In the genomic region with DNA sequence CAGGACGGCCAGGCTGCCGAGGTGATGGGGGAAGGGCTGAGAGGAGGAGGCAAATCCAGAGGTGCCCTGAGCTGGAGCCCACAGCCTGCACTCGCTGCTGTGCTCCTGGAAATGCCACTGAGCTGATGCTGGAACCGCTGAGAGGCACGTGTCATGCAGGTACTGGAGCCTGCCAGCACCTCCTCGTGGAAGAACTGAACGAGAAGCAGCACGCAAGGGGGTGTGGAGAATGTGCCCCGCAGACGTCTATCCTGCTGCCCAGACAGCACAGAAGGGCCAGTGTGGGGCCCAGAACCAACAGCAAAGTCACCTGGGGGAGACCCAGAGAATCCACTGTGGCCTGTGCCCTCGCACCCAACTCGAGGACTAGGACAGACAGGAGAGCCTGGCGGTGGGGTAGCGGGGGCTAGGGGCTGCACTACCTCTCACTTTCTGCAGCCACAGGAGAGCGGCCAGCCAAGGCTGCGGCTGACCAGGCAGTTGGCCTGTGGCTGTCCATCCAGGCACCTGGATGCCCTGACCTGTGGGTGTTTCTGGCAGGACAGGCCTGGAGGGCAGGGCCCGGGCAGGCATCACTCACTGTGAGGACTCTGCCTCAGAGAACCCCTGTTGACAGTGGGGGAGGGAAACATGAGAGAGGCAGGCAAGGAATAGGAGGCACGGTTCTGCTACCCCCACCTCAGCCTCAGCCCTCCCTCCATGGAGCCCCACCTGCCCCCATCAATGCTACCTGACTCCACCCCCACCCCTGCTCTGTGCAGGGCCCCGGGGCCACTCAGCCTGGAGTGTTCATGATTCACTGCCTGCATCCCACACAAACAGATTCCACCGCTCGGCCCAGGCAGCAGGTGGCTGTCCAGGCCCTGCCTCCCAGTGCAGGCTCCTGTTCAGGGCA, we compare ENCODE assay signal across 20 cellular contexts.
DNase-seq lines count a peak whose midpoint lies in the region; ATAC-seq, FAIRE-seq and TF ChIP-seq lines count a peak whose summit lies in the region.
"Had no signal": no experiment of that assay in that cellular context is flagged by ENCODE, and none has a peak within 500 bp of the region (broad histone marks: within the 10 kb centered on the region; RNA-seq: fewer than 3 reads in every experiment).

No MANE protein-coding gene starts in this region.

- no peaks in the 10 kb centered on the region for H3K4me1 Mint-ChIP-seq in activated naive CD8-positive, alpha-beta T cell treated with anti-CD3 and anti-CD28 coated beads, Interleukin-2, amount 50 U/mL, for 24 hours
- no peaks in the 10 kb centered on the region for H3K4me1 Mint-ChIP-seq in activated naive CD8-positive, alpha-beta T cell treated with anti-CD3 and anti-CD28 coated beads for 36 hours
- H3K4me1 Mint-ChIP-seq: activated naive CD4-positive, alpha-beta T cell treated with anti-CD3 and anti-CD28 coated beads, Interleukin-2, amount 50 U/mL, for 24 hours; T-cell had no signal

- H4K20me1 ChIP-seq in K562 (replicated peaks; ENCODE audit: control insufficient read depth, insufficient read depth, low read length) = peaks cover 4% of the 10 kb centered on the region

- no TSS peak for BruUV-seq in K562 (replicated peaks; lab: Mats Ljungman, UMichigan)

- POLR2A ChIA-PET in K562 (lab: Yijun Ruan, JAX) = no interaction called here

- no peaks in the 10 kb centered on the region for H3K36me3 ChIP-seq in K562 (ENCODE audit: control insufficient read depth, insufficient read depth, low read length)
- no peaks in the 10 kb centered on the region for H3K36me3 ChIP-seq in suprapubic skin
- H3K36me3 ChIP-seq: tibial artery had no signal

- H3K4me2 ChIP-seq in K562 (ENCODE audit: insufficient read depth, low read length) = no peak overlapping the region

- no peak overlapping the region for H2AFZ ChIP-seq in K562 (ENCODE audit: low read depth, low read length)

- in situ Hi-C loops in K562 (cut with MboI) = no loop called here

- peak; percentile 25 for ATAC-seq in activated naive CD8-positive, alpha-beta T cell treated with anti-CD3 and anti-CD28 coated beads, Interleukin-2, amount 50 U/mL, for 24 hours
- ATAC-seq in K562 = peak; percentile 45; the same call in 2 of the 3 replicates
- ATAC-seq in HG02938 (IDR thresholded peaks at IDR 0.05; ENCODE audit: unreplicated experiment) = no peak
- ATAC-seq: T-cell had no signal

- TF ChIP-seq RAD21 in K562 (CRISPR knock-in tag; conservative IDR thresholded peaks at IDR 0.05 in 1 of 2, IDR thresholded peaks at IDR 0.05 in 1 of 2) = no peak

- H3K27ac Mint-ChIP-seq in activated naive CD8-positive, alpha-beta T cell treated with anti-CD3 and anti-CD28 coated beads, Interleukin-2, amount 50 U/mL, for 24 hours = no peak overlapping the region
- H3K27ac Mint-ChIP-seq in activated naive CD8-positive, alpha-beta T cell treated with anti-CD3 and anti-CD28 coated beads for 36 hours = no peak overlapping the region
- H3K27ac Mint-ChIP-seq: activated CD4-positive, alpha-beta memory T cell treated with anti-CD3 and anti-CD28 coated beads for 36 hours; activated T-cell treated with anti-CD3 and anti-CD28 coated beads, Interleukin-2, amount 50 U/mL, for 24 hours; dendritic cell treated with granulocyte-macrophage colony-stimulating factor and Interleukin-4, amounts not matched to agents 40 ng/mL and 50 ng/mL, for 4 days; T-cell had no signal

- H3K9me3 Mint-ChIP-seq in activated naive CD8-positive, alpha-beta T cell treated with anti-CD3 and anti-CD28 coated beads, Interleukin-2, amount 50 U/mL, for 24 hours = no peaks in the 10 kb centered on the region
- no peaks in the 10 kb centered on the region for H3K9me3 Mint-ChIP-seq in activated naive CD8-positive, alpha-beta T cell treated with anti-CD3 and anti-CD28 coated beads for 36 hours
- H3K9me3 Mint-ChIP-seq: activated CD4-positive, alpha-beta memory T cell treated with anti-CD3 and anti-CD28 coated beads for 36 hours; activated naive CD4-positive, alpha-beta T cell treated with anti-CD3 and anti-CD28 coated beads, Interleukin-2, amount 50 U/mL, for 24 hours; activated T-cell treated with anti-CD3 and anti-CD28 coated beads, Interleukin-2, amount 50 U/mL, for 24 hours; dendritic cell treated with granulocyte-macrophage colony-stimulating factor and Interleukin-4, amounts not matched to agents 40 ng/mL and 50 ng/mL, for 4 days; naive B cell; T-cell had no signal

- no peaks in the 10 kb centered on the region for H3K79me2 ChIP-seq in K562 (ENCODE audit: control insufficient read depth, insufficient read depth, low read length)

- H3K4me3 ChIP-seq in K562 (no peak overlapping the region), suprapubic skin (no peak overlapping the region)
- H3K4me3 ChIP-seq: tibial artery had no signal

- no peak overlapping the region for H3K4me3 Mint-ChIP-seq in activated naive CD8-positive, alpha-beta T cell treated with anti-CD3 and anti-CD28 coated beads, Interleukin-2, amount 50 U/mL, for 24 hours
- no peak overlapping the region for H3K4me3 Mint-ChIP-seq in activated naive CD8-positive, alpha-beta T cell treated with anti-CD3 and anti-CD28 coated beads for 36 hours
- H3K4me3 Mint-ChIP-seq: activated CD4-positive, alpha-beta memory T cell treated with anti-CD3 and anti-CD28 coated beads for 36 hours; activated naive CD4-positive, alpha-beta T cell treated with anti-CD3 and anti-CD28 coated beads, Interleukin-2, amount 50 U/mL, for 24 hours; activated T-cell treated with anti-CD3 and anti-CD28 coated beads, Interleukin-2, amount 50 U/mL, for 24 hours; dendritic cell treated with granulocyte-macrophage colony-stimulating factor and Interleukin-4, amounts not matched to agents 40 ng/mL and 50 ng/mL, for 4 days; naive B cell; T-cell had no signal

- H3K27me3 Mint-ChIP-seq in activated naive CD8-positive, alpha-beta T cell treated with anti-CD3 and anti-CD28 coated beads, Interleukin-2, amount 50 U/mL, for 24 hours = no peaks in the 10 kb centered on the region
- no peaks in the 10 kb centered on the region for H3K27me3 Mint-ChIP-seq in activated naive CD8-positive, alpha-beta T cell treated with anti-CD3 and anti-CD28 coated beads for 36 hours
- H3K27me3 Mint-ChIP-seq: activated CD4-positive, alpha-beta memory T cell treated with anti-CD3 and anti-CD28 coated beads for 36 hours; activated naive CD4-positive, alpha-beta T cell treated with anti-CD3 and anti-CD28 coated beads, Interleukin-2, amount 50 U/mL, for 24 hours; activated T-cell treated with anti-CD3 and anti-CD28 coated beads, Interleukin-2, amount 50 U/mL, for 24 hours; dendritic cell treated with granulocyte-macrophage colony-stimulating factor and Interleukin-4, amounts not matched to agents 40 ng/mL and 50 ng/mL, for 4 days; T-cell had no signal

- H3K4me1 ChIP-seq in K562 (replicated peaks in 1 of 2; ENCODE audit: control insufficient read depth in 2 of 2, insufficient read depth in 2 of 2, low read length in 2 of 2) (peaks cover 0 to 21% of the 10 kb centered on the region in 2 experiments; a peak in 2 of 5 replicates), suprapubic skin (no peaks in the 10 kb centered on the region)
- H3K4me1 ChIP-seq: tibial artery had no signal

- H3K36me3 Mint-ChIP-seq in activated naive CD8-positive, alpha-beta T cell treated with anti-CD3 and anti-CD28 coated beads, Interleukin-2, amount 50 U/mL, for 24 hours (ENCODE audit: low read depth) = no peaks in the 10 kb centered on the region
- no peaks in the 10 kb centered on the region for H3K36me3 Mint-ChIP-seq in activated naive CD8-positive, alpha-beta T cell treated with anti-CD3 and anti-CD28 coated beads for 36 hours
- H3K36me3 Mint-ChIP-seq: activated CD4-positive, alpha-beta memory T cell treated with anti-CD3 and anti-CD28 coated beads for 36 hours; activated naive CD4-positive, alpha-beta T cell treated with anti-CD3 and anti-CD28 coated beads, Interleukin-2, amount 50 U/mL, for 24 hours; naive B cell; T-cell had no signal

- intact Hi-C loops in K562 (cut with micrococcal nuclease) = no loop called here

- H3K27ac ChIP-seq in K562 (ENCODE audit: extremely low read depth, low read depth, low read length) (no peak overlapping the region), suprapubic skin (no peak overlapping the region)
- H3K27ac ChIP-seq: tibial artery, VCaP had no signal

- H3K9me3 ChIP-seq in K562 (replicated peaks; ENCODE audit: control insufficient read depth, insufficient read depth, low read depth, low read length) (no peaks in the 10 kb centered on the region), suprapubic skin (no peaks in the 10 kb centered on the region)
- H3K9me3 ChIP-seq: tibial artery had no signal

- 2% methylated on average over 14 of the region's 21 CpGs for WGBS in K562 (ENCODE audit: insufficient coverage, low coverage, missing lambda C conversion rate)
- 62% methylated on average over 13 of the region's 21 CpGs for WGBS in suprapubic skin

- DNase-seq in activated naive CD8-positive, alpha-beta T cell treated with anti-CD3 and anti-CD28 coated beads, Interleukin-2, amount 50 U/mL, for 24 hours = no peak
- no peak for DNase-seq in activated naive CD8-positive, alpha-beta T cell treated with anti-CD3 and anti-CD28 coated beads for 36 hours
- DNase-seq in K562 (ENCODE audit: extremely low read depth in 1 of 4, low spot score in 3 of 4) (no peak), kidney tubule cell (ENCODE audit: low spot score) (peak; percentile 20), suprapubic skin (ENCODE audit: low spot score in 2 of 2) (peak; percentile 43 to 65), NCI-H524 (lab: John Stamatoyannopoulos, UW) (no peak), COR-L47 (lab: John Stamatoyannopoulos, UW) (no peak)
- DNase-seq: activated CD4-positive, alpha-beta memory T cell treated with anti-CD3 and anti-CD28 coated beads for 36 hours; activated T-cell treated with anti-CD3 and anti-CD28 coated beads, Interleukin-2, amount 50 U/mL, for 24 hours; foreskin melanocyte; naive B cell; NCI-H146; NCI-H345; small intestine; T-cell had no signal

- TF ChIP-seq CTCF in K562 (IDR thresholded peaks at IDR 0.05 in 2 of 3, conservative IDR thresholded peaks at IDR 0.05 in 1 of 3; ENCODE audit: insufficient read depth in 2 of 3, low read depth in 1 of 3, low read length in 3 of 3) = peak; percentile 10 to 20 (median 16); a peak in 1 of 6 replicates
- no peak for TF ChIP-seq CTCF in suprapubic skin (IDR thresholded peaks at IDR 0.05)

- FAIRE-seq in K562 (lab: Jason Lieb, UNC) = no peak
- FAIRE-seq: small intestine had no signal

- H3K27me3 ChIP-seq in K562 (ENCODE audit: control insufficient read depth in 2 of 2, insufficient read depth in 2 of 2, low read length in 2 of 2) (peaks cover 8 to 75% of the 10 kb centered on the region in 2 experiments; a peak in 4 of 5 replicates), suprapubic skin (peaks cover 5% of the 10 kb centered on the region)

- H3K9me1 ChIP-seq in K562 (ENCODE audit: control insufficient read depth, insufficient read depth, low read length) = no peaks in the 10 kb centered on the region

- no peak for TF ChIP-seq POLR2A in K562 (conservative IDR thresholded peaks at IDR 0.05)
- TF ChIP-seq POLR2A in suprapubic skin (IDR thresholded peaks at IDR 0.05) = no peak

- TF ChIP-seq EP300 in K562 (IDR thresholded peaks at IDR 0.05; ENCODE audit: low read length) (no peak), suprapubic skin (IDR thresholded peaks at IDR 0.05) (no peak)

- CTCF ChIA-PET in K562 (lab: Yijun Ruan, JAX; ENCODE audit: low intra/inter-chr PET ratio) = no interaction called here

- H3K9ac ChIP-seq in K562 (ENCODE audit: insufficient read depth in 1 of 2, low read depth in 2 of 2, low read length in 2 of 2) = no peak overlapping the region; a peak in 1 of 4 replicates

TF ChIP-seq in K562, 482 proteins besides CTCF, POLR2A, EP300 and RAD21 (continues in another document):
- peak; percentile 44; the same call in 1 of the 2 replicates for TF ChIP-seq BHLHE40 (IDR thresholded peaks at IDR 0.05; ENCODE audit: low read length)

Comparison
In these comparisons a context has a peak if more than half of its experiments do, and no peak if none do; other contexts are left out.
1. DNase-seq: peak in kidney tubule cell (single experiment) and suprapubic skin (2 of 2); none in activated naive CD8-positive, alpha-beta T cell treated with anti-CD3 and anti-CD28 coated beads, Interleukin-2, amount 50 U/mL, for 24 hours (single experiment), activated naive CD8-positive, alpha-beta T cell treated with anti-CD3 and anti-CD28 coated beads for 36 hours (single experiment), K562 (0 of 4), NCI-H524 (0 of 2) and COR-L47 (single experiment).
2. CTCF ChIP-seq: peak in K562 (3 of 3); none in suprapubic skin (0 of 2).